Comparison of ENCODE assay signal across 29 cellular contexts in the genomic region with DNA sequence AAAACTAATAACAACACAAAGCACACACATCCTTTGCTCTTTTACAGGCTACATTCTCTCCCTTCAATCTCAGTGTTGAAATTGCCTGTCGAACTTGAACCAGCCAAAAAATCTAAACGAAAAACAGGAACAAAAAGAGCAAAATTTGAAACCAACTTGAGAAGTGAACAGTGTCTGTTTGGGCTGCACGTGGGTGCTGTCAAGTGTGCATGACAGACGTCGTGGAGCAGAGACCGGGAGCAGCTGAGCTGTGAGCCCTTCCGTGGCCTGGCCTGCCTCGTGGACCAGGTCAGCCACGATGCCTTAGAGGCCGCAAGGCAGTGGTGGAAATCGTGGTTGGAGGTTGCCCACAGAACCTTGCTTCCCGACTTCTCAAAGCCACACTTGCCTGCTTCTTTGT. TPM values are rescaled to one million over a fixed set of nuclear protein-coding genes. Genes with fewer than 3 reads are reported as not detected.
"Had no signal": no experiment of that assay in that cellular context is flagged by ENCODE, and none has a peak within 500 bp of the region (broad histone marks: within the 10 kb centered on the region; RNA-seq: fewer than 3 reads in every experiment).

No MANE protein-coding gene starts in this region.

- H3K4me3 Mint-ChIP-seq: activated CD4-positive, alpha-beta T cell treated with anti-CD3 and anti-CD28 coated beads for 36 hours; activated naive CD8-positive, alpha-beta T cell; activated T-cell treated with anti-CD3 and anti-CD28 coated beads, Interleukin-2, amount 50 U/mL, for 72 hours; naive thymus-derived CD8-positive, alpha-beta T cell; neural crest cell; stimulated activated effector memory CD8-positive, alpha-beta T cell treated with anti-CD3 and anti-CD28 coated beads, Interleukin-12 subunit alpha, Interleukin-12 subunit beta, amount 100 ng/mL, for 72 hours; stimulated activated naive CD8-positive, alpha-beta T cell treated with anti-CD3 and anti-CD28 coated beads, Interleukin-15, amount 100 ng/mL, for 72 hours; type B pancreatic cell had no signal

- H3K79me2 ChIP-seq: parathyroid adenoma had no signal

- H3K36me3 Mint-ChIP-seq: activated naive CD8-positive, alpha-beta T cell; naive thymus-derived CD8-positive, alpha-beta T cell; stimulated activated effector memory CD8-positive, alpha-beta T cell treated with anti-CD3 and anti-CD28 coated beads, Interleukin-12 subunit alpha, Interleukin-12 subunit beta, amount 100 ng/mL, for 72 hours; type B pancreatic cell had no signal

- H3K9me3 Mint-ChIP-seq: activated T-cell treated with anti-CD3 and anti-CD28 coated beads, Interleukin-2, amount 50 U/mL, for 72 hours; naive thymus-derived CD8-positive, alpha-beta T cell; neural crest cell; stimulated activated effector memory CD8-positive, alpha-beta T cell treated with anti-CD3 and anti-CD28 coated beads, Interleukin-12 subunit alpha, Interleukin-12 subunit beta, amount 100 ng/mL, for 72 hours; stimulated activated naive CD8-positive, alpha-beta T cell treated with anti-CD3 and anti-CD28 coated beads, Interleukin-15, amount 100 ng/mL, for 72 hours; type B pancreatic cell had no signal

- H3K4me3 ChIP-seq: colonic mucosa, left ventricle myocardium inferior, lung, psoas muscle, sigmoid colon, uterus had no signal

- ATAC-seq: activated CD4-positive, alpha-beta T cell treated with anti-CD3 and anti-CD28 coated beads for 36 hours; activated T-cell treated with anti-CD3 and anti-CD28 coated beads, Interleukin-2, amount 50 U/mL, for 72 hours; naive thymus-derived CD8-positive, alpha-beta T cell; psoas muscle; stimulated activated effector memory CD8-positive, alpha-beta T cell treated with anti-CD3 and anti-CD28 coated beads, Interleukin-12 subunit alpha, Interleukin-12 subunit beta, amount 100 ng/mL, for 72 hours; stimulated activated naive CD8-positive, alpha-beta T cell treated with anti-CD3 and anti-CD28 coated beads, Interleukin-15, amount 100 ng/mL, for 72 hours had no signal

- DNase-seq: activated CD4-positive, alpha-beta T cell treated with anti-CD3 and anti-CD28 coated beads for 36 hours; activated CD4-positive, CD25-positive, alpha-beta regulatory T cell; activated effector memory CD4-positive, alpha-beta T cell treated with Interleukin-2 at 50 U/mL for 16 hours; activated naive CD4-positive, alpha-beta T cell treated with Interleukin-2 at 50 U/mL for 16 hours; activated T-cell treated with anti-CD3 and anti-CD28 coated beads for 4 hours; activated T-cell treated with anti-CD3 and anti-CD28 coated beads, Interleukin-2, amount 50 U/mL, for 72 hours; anterior cingulate cortex; colonic mucosa; effector memory CD4-positive, alpha-beta T cell; islet precursor cell; left ventricle myocardium inferior; occipital lobe; psoas muscle; sigmoid colon; small intestine; stimulated activated CD4-positive, alpha-beta T cell treated with anti-CD3 and anti-CD28 coated beads, Interleukin-4, amount 100 ng/mL, for 24 hours; stimulated activated naive CD8-positive, alpha-beta T cell treated with anti-CD3 and anti-CD28 coated beads, Interleukin-15, amount 100 ng/mL, for 72 hours; substantia nigra; uterus had no signal

- H3K9me3 ChIP-seq: colonic mucosa, left ventricle myocardium inferior, psoas muscle, sigmoid colon, uterus had no signal

- H3K36me3 ChIP-seq: colonic mucosa, left ventricle myocardium inferior, sigmoid colon, uterus had no signal

- H3K4me1 Mint-ChIP-seq: neural crest cell; stimulated activated effector memory CD8-positive, alpha-beta T cell treated with anti-CD3 and anti-CD28 coated beads, Interleukin-12 subunit alpha, Interleukin-12 subunit beta, amount 100 ng/mL, for 72 hours; stimulated activated naive CD8-positive, alpha-beta T cell treated with anti-CD3 and anti-CD28 coated beads, Interleukin-15, amount 100 ng/mL, for 72 hours had no signal

- H3K27ac ChIP-seq: colonic mucosa, left ventricle myocardium inferior, parathyroid adenoma, psoas muscle, sigmoid colon, uterus had no signal

- H3K4me1 ChIP-seq: colonic mucosa, left ventricle myocardium inferior, parathyroid adenoma, psoas muscle, sigmoid colon, uterus had no signal

- FAIRE-seq: frontal cortex, small intestine had no signal

- H3K27me3 ChIP-seq: uterus had no signal

- H3K27ac Mint-ChIP-seq: activated CD4-positive, alpha-beta T cell treated with anti-CD3 and anti-CD28 coated beads for 36 hours; activated naive CD8-positive, alpha-beta T cell; activated T-cell treated with anti-CD3 and anti-CD28 coated beads, Interleukin-2, amount 50 U/mL, for 72 hours; stimulated activated effector memory CD8-positive, alpha-beta T cell treated with anti-CD3 and anti-CD28 coated beads, Interleukin-12 subunit alpha, Interleukin-12 subunit beta, amount 100 ng/mL, for 72 hours; type B pancreatic cell had no signal

RNA-seq across cellular contexts. Expression of a gene that starts 46.8 kb away (rescaled TPM):
- total RNA-seq: activated CD4-positive, alpha-beta T cell treated with anti-CD3 and anti-CD28 coated beads for 36 hours; activated T-cell treated with anti-CD3 and anti-CD28 coated beads, Interleukin-2, amount 50 U/mL, for 72 hours; dermis microvascular lymphatic vessel endothelial cell; epithelial cell of proximal tubule; left ventricle myocardium inferior; naive thymus-derived CD8-positive, alpha-beta T cell; psoas muscle had no signal
